In the genomic region with DNA sequence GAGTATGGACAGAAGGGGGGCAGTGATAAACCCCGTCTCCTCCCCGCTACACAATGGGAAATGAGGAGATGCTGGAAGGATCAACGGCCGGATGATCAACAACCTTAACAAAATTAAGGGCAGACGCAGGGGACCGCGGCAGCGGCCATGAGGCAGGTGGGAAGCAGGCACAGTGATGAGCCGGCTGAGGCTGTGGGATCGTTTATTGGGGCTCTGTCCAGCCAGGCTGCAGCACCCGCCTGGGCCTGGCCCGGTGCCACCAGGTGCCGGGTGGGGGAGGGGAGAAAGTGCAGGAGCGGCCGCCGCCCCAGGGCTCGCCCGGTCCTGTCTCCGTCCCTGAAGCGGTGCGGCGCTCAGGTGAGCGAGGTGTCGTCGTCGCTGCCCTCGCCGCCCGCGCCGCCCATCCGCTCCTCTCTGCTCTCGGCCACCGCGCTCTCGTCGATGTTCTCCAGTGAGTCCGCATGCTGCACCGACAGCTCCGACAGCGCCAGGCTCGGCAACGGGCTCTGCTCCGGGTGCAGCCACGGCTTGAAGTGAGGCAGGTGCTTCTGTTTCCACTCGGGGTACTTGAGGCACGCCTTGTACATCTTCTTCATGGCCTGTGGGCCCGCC, we compare ENCODE assay signal across 23 cellular contexts.
"Had no signal": no experiment of that assay in that cellular context is flagged by ENCODE, and none has a peak within 500 bp of the region (broad histone marks: within the 10 kb centered on the region; RNA-seq: fewer than 3 reads in every experiment).

No MANE protein-coding gene starts in this region.

- H3K4me3 Mint-ChIP-seq: activated CD4-positive, alpha-beta memory T cell treated with anti-CD3 and anti-CD28 coated beads, Interleukin-2, amount 10 ng/mL, durations not matched to agents 7 days and 5 days; activated CD4-positive, alpha-beta T cell treated with anti-CD3 and anti-CD28 coated beads, Interleukin-2, amount 10 ng/mL, durations not matched to agents 24 days and 14 days; activated naive CD4-positive, alpha-beta T cell treated with anti-CD3 and anti-CD28 coated beads for 36 hours; activated T-cell treated with anti-CD3 and anti-CD28 coated beads, Interleukin-2, amount 50 U/mL, for 72 hours; endodermal cell; stimulated activated naive CD8-positive, alpha-beta T cell treated with anti-CD3 and anti-CD28 coated beads, Interleukin-15, Interleukin-2, amounts not matched to agents 100 ng/mL and 50 ng/mL, for 24 hours had no signal

- DNase-seq: activated CD4-positive, alpha-beta memory T cell treated with anti-CD3 and anti-CD28 coated beads, Interleukin-2, amount 10 ng/mL, durations not matched to agents 7 days and 5 days; activated CD4-positive, alpha-beta T cell treated with anti-CD3 and anti-CD28 coated beads, Interleukin-2, amount 10 ng/mL, durations not matched to agents 24 days and 14 days; activated effector memory CD4-positive, alpha-beta T cell treated with Interleukin-2 at 50 U/mL for 16 hours; activated naive CD4-positive, alpha-beta T cell treated with anti-CD3 and anti-CD28 coated beads for 36 hours; activated T-cell treated with anti-CD3 and anti-CD28 coated beads, Interleukin-2, amount 50 U/mL, for 72 hours; cortex of kidney; endodermal cell; lower lobe of right lung; mesendoderm; naive B cell; stimulated activated CD4-positive, alpha-beta T cell treated with anti-CD3 and anti-CD28 coated beads, Interleukin-12 subunit alpha, Interleukin-12 subunit beta, amount 100 ng/mL, for 4 hours; stimulated activated CD4-positive, alpha-beta T cell treated with anti-CD3 and anti-CD28 coated beads, Interleukin-4, amount 100 ng/mL, for 4 hours; substantia nigra; T-helper 2 cell; thyroid gland; upper lobe of right lung had no signal

- H3K9me3 Mint-ChIP-seq: activated CD4-positive, alpha-beta memory T cell treated with anti-CD3 and anti-CD28 coated beads, Interleukin-2, amount 10 ng/mL, durations not matched to agents 7 days and 5 days; activated CD4-positive, alpha-beta T cell treated with anti-CD3 and anti-CD28 coated beads, Interleukin-2, amount 10 ng/mL, durations not matched to agents 24 days and 14 days; activated naive CD4-positive, alpha-beta T cell treated with anti-CD3 and anti-CD28 coated beads for 36 hours; activated T-cell treated with anti-CD3 and anti-CD28 coated beads, Interleukin-2, amount 50 U/mL, for 72 hours; endodermal cell; naive B cell; stimulated activated naive CD8-positive, alpha-beta T cell treated with anti-CD3 and anti-CD28 coated beads, Interleukin-15, Interleukin-2, amounts not matched to agents 100 ng/mL and 50 ng/mL, for 24 hours had no signal

- H3K4me1 ChIP-seq: pancreas had no signal

- H3K36me3 ChIP-seq: right atrium auricular region, thyroid gland had no signal

- H3K4me3 ChIP-seq: heart left ventricle, lower lobe of right lung, pancreas, psoas muscle, right atrium auricular region, thyroid gland, upper lobe of right lung had no signal

- H3K27me3 ChIP-seq: heart left ventricle, pancreas, right atrium auricular region, thyroid gland, upper lobe of right lung had no signal

- ATAC-seq: activated CD4-positive, CD25-positive, alpha-beta regulatory T cell treated with anti-CD3 and anti-CD28 coated beads, Interleukin-2, amount 50 U/mL, for 24 hours; activated T-cell treated with anti-CD3 and anti-CD28 coated beads, Interleukin-2, amount 50 U/mL, for 72 hours; heart left ventricle; lower lobe of right lung; pancreas; psoas muscle; upper lobe of right lung had no signal

- H3K27me3 Mint-ChIP-seq: activated CD4-positive, alpha-beta memory T cell treated with anti-CD3 and anti-CD28 coated beads, Interleukin-2, amount 10 ng/mL, durations not matched to agents 7 days and 5 days; activated CD4-positive, alpha-beta T cell treated with anti-CD3 and anti-CD28 coated beads, Interleukin-2, amount 10 ng/mL, durations not matched to agents 24 days and 14 days; naive B cell; stimulated activated naive CD8-positive, alpha-beta T cell treated with anti-CD3 and anti-CD28 coated beads, Interleukin-15, Interleukin-2, amounts not matched to agents 100 ng/mL and 50 ng/mL, for 24 hours had no signal

- H3K27ac ChIP-seq: heart left ventricle, lower lobe of right lung, pancreas, psoas muscle, right atrium auricular region, thyroid gland, upper lobe of right lung had no signal

- H3K9me3 ChIP-seq: heart left ventricle, lower lobe of right lung, pancreas, psoas muscle, right atrium auricular region, thyroid gland, upper lobe of right lung had no signal

- H3K27ac Mint-ChIP-seq: activated CD4-positive, alpha-beta memory T cell treated with anti-CD3 and anti-CD28 coated beads, Interleukin-2, amount 10 ng/mL, durations not matched to agents 7 days and 5 days; activated CD4-positive, alpha-beta T cell treated with anti-CD3 and anti-CD28 coated beads, Interleukin-2, amount 10 ng/mL, durations not matched to agents 24 days and 14 days; activated naive CD4-positive, alpha-beta T cell treated with anti-CD3 and anti-CD28 coated beads for 36 hours; activated T-cell treated with anti-CD3 and anti-CD28 coated beads, Interleukin-2, amount 50 U/mL, for 72 hours; endodermal cell; stimulated activated naive CD8-positive, alpha-beta T cell treated with anti-CD3 and anti-CD28 coated beads, Interleukin-15, Interleukin-2, amounts not matched to agents 100 ng/mL and 50 ng/mL, for 24 hours had no signal

- H3K36me3 Mint-ChIP-seq: naive B cell had no signal

- FAIRE-seq: keratinocyte, pancreas had no signal
